Comparison of ENCODE assay signal across 17 cellular contexts in genomic region chr2:10469955-10470568, GRCh38.
"Had no signal": no experiment of that assay in that cellular context is flagged by ENCODE, and none has a peak within 500 bp of the region (broad histone marks: within the 10 kb centered on the region; RNA-seq: fewer than 3 reads in every experiment).

No MANE protein-coding gene starts in this region.

- H3K27ac ChIP-seq: adrenal gland, gastroesophageal sphincter, neutrophil, parathyroid adenoma, skin epidermis had no signal

- H3K27me3 ChIP-seq: adrenal gland, gastroesophageal sphincter, neutrophil had no signal

- H3K36me3 Mint-ChIP-seq: activated naive CD4-positive, alpha-beta T cell treated with anti-CD3 and anti-CD28 coated beads, Interleukin-2, amount 50 U/mL, for 24 hours; naive thymus-derived CD8-positive, alpha-beta T cell had no signal

- H3K4me1 ChIP-seq: adrenal gland, gastroesophageal sphincter had no signal

- H3K4me1 Mint-ChIP-seq: activated naive CD4-positive, alpha-beta T cell treated with anti-CD3 and anti-CD28 coated beads, Interleukin-2, amount 50 U/mL, for 24 hours; naive thymus-derived CD8-positive, alpha-beta T cell had no signal

- H3K27ac Mint-ChIP-seq: activated naive CD4-positive, alpha-beta T cell treated with anti-CD3 and anti-CD28 coated beads, Interleukin-2, amount 50 U/mL, for 24 hours; activated T-helper 2 cell treated with anti-CD3 and anti-CD28 coated beads, Interferon-gamma antibody, Interleukin-2, Interleukin-4, amounts not matched to agents 10 μg/mL and 5 μg/mL and 100 μg/mL, durations not matched to agents 14 hours and 24 hours and 36 hours; naive thymus-derived CD8-positive, alpha-beta T cell; T-helper 2 cell treated with Interferon-gamma antibody and Interleukin-4, amounts not matched to agents 5 μg/mL and 100 μg/mL, for 36 hours had no signal

- H3K4me3 ChIP-seq: adrenal gland, gastroesophageal sphincter, skin epidermis had no signal

- H3K9me3 ChIP-seq: adrenal gland, gastroesophageal sphincter, neutrophil had no signal

- ATAC-seq: gastroesophageal sphincter; naive thymus-derived CD8-positive, alpha-beta T cell had no signal

- H3K27me3 Mint-ChIP-seq: activated naive CD4-positive, alpha-beta T cell treated with anti-CD3 and anti-CD28 coated beads, Interleukin-2, amount 50 U/mL, for 24 hours had no signal

- H3K9me3 Mint-ChIP-seq: activated naive CD4-positive, alpha-beta T cell treated with anti-CD3 and anti-CD28 coated beads, Interleukin-2, amount 50 U/mL, for 24 hours; activated T-helper 2 cell treated with anti-CD3 and anti-CD28 coated beads, Interferon-gamma antibody, Interleukin-2, Interleukin-4, amounts not matched to agents 10 μg/mL and 5 μg/mL and 100 μg/mL, durations not matched to agents 14 hours and 24 hours and 36 hours; naive thymus-derived CD8-positive, alpha-beta T cell; T-helper 2 cell treated with Interferon-gamma antibody and Interleukin-4, amounts not matched to agents 5 μg/mL and 100 μg/mL, for 36 hours had no signal

- H3K36me3 ChIP-seq: adrenal gland, gastroesophageal sphincter, neutrophil had no signal

- H3K4me3 Mint-ChIP-seq: activated naive CD4-positive, alpha-beta T cell treated with anti-CD3 and anti-CD28 coated beads, Interleukin-2, amount 50 U/mL, for 24 hours; naive thymus-derived CD8-positive, alpha-beta T cell; T-helper 2 cell treated with Interferon-gamma antibody and Interleukin-4, amounts not matched to agents 5 μg/mL and 100 μg/mL, for 36 hours had no signal

- DNase-seq: activated CD4-positive, alpha-beta T cell treated with anti-CD3 and anti-CD28 coated beads for 1 hour; activated CD4-positive, alpha-beta T cell treated with anti-CD3 and anti-CD28 coated beads, Interleukin-2, amount 50 U/mL, for 48 hours; mammary epithelial cell; naive thymus-derived CD8-positive, alpha-beta T cell; retina; stimulated activated CD4-positive, alpha-beta T cell treated with anti-CD3 and anti-CD28 coated beads, Interleukin-4, amount 100 ng/mL, for 24 hours; stimulated activated naive CD4-positive, alpha-beta T cell treated with Interleukin-2 at 50 U/mL for 16 hours; substantia nigra; trophoblast cell had no signal
